In genomic region chr1:171727778-171728177, GRCh38 we compare ENCODE assay signal across 12 cellular contexts.
"Had no signal": no experiment of that assay in that cellular context is flagged by ENCODE, and none has a peak within 500 bp of the region (broad histone marks: within the 10 kb centered on the region; RNA-seq: fewer than 3 reads in every experiment).

No MANE protein-coding gene starts in this region.

- H3K4me3 Mint-ChIP-seq: activated CD4-positive, alpha-beta memory T cell treated with anti-CD3 and anti-CD28 coated beads for 36 hours; activated naive CD4-positive, alpha-beta T cell treated with anti-CD3 and anti-CD28 coated beads for 36 hours; activated naive CD8-positive, alpha-beta T cell treated with anti-CD3 and anti-CD28 coated beads, Interleukin-2, amount 10 ng/mL, durations not matched to agents 7 days and 5 days; activated T-cell treated with anti-CD3 and anti-CD28 coated beads, Interleukin-2, amount 50 U/mL, for 72 hours; natural killer cell treated with Interleukin-12 subunit alpha and Interleukin-12 subunit beta and Interleukin-15 and Interleukin-18, amount 100 ng/mL, for 72 hours had no signal

- H3K27me3 ChIP-seq: thyroid gland had no signal

- H3K4me3 ChIP-seq: left ventricle myocardium inferior, prostate gland, thyroid gland had no signal

- H3K4me1 ChIP-seq: prostate gland, thyroid gland had no signal

- H3K27ac ChIP-seq: left ventricle myocardium inferior, prostate gland, thyroid gland had no signal

- H3K9me3 ChIP-seq: prostate gland, thyroid gland had no signal

- ATAC-seq: activated T-cell treated with anti-CD3 and anti-CD28 coated beads, Interleukin-2, amount 50 U/mL, for 72 hours; natural killer cell treated with Interleukin-12 subunit alpha and Interleukin-12 subunit beta and Interleukin-15 and Interleukin-18, amount 100 ng/mL, for 72 hours had no signal

- H3K27ac Mint-ChIP-seq: activated CD4-positive, alpha-beta memory T cell treated with anti-CD3 and anti-CD28 coated beads for 36 hours; activated naive CD4-positive, alpha-beta T cell treated with anti-CD3 and anti-CD28 coated beads for 36 hours; activated naive CD8-positive, alpha-beta T cell treated with anti-CD3 and anti-CD28 coated beads, Interleukin-2, amount 10 ng/mL, durations not matched to agents 7 days and 5 days; activated T-cell treated with anti-CD3 and anti-CD28 coated beads, Interleukin-2, amount 50 U/mL, for 72 hours; natural killer cell treated with Interleukin-12 subunit alpha and Interleukin-12 subunit beta and Interleukin-15 and Interleukin-18, amount 100 ng/mL, for 72 hours had no signal

- H3K27me3 Mint-ChIP-seq: activated CD4-positive, alpha-beta memory T cell treated with anti-CD3 and anti-CD28 coated beads for 36 hours; activated naive CD8-positive, alpha-beta T cell treated with anti-CD3 and anti-CD28 coated beads, Interleukin-2, amount 10 ng/mL, durations not matched to agents 7 days and 5 days; natural killer cell treated with Interleukin-12 subunit alpha and Interleukin-12 subunit beta and Interleukin-15 and Interleukin-18, amount 100 ng/mL, for 72 hours had no signal

- DNase-seq: activated CD4-positive, alpha-beta memory T cell treated with anti-CD3 and anti-CD28 coated beads for 36 hours; activated CD4-positive, alpha-beta T cell treated with anti-CD3 and anti-CD28 coated beads for 48 hours; activated effector memory CD4-positive, alpha-beta T cell treated with Interleukin-2 at 50 U/mL for 16 hours; activated naive CD4-positive, alpha-beta T cell treated with anti-CD3 and anti-CD28 coated beads for 36 hours; activated naive CD8-positive, alpha-beta T cell treated with anti-CD3 and anti-CD28 coated beads, Interleukin-2, amount 10 ng/mL, durations not matched to agents 7 days and 5 days; activated T-cell treated with anti-CD3 and anti-CD28 coated beads, Interleukin-2, amount 50 U/mL, for 72 hours; left ventricle myocardium inferior; stimulated activated CD4-positive, alpha-beta T cell treated with anti-CD3 and anti-CD28 coated beads, Interleukin-4, amount 100 ng/mL, for 24 hours; stimulated activated naive CD4-positive, alpha-beta T cell treated with Interleukin-2 at 50 U/mL for 16 hours; thyroid gland had no signal
